11 cellular contexts compared by ENCODE assay signal in genomic region chr5:176836811-176837706, GRCh38. TPM values are rescaled to one million over a fixed set of nuclear protein-coding genes. Genes with fewer than 3 reads are reported as not detected.
DNase-seq lines count a peak whose midpoint lies in the region; ATAC-seq lines count a peak whose summit lies in the region.
"Had no signal": no experiment of that assay in that cellular context is flagged by ENCODE, and none has a peak within 500 bp of the region (broad histone marks: within the 10 kb centered on the region; RNA-seq: fewer than 3 reads in every experiment).

No MANE protein-coding gene starts in this region.

- no peak overlapping the region for H3K4me3 Mint-ChIP-seq in activated naive CD4-positive, alpha-beta T cell treated with anti-CD3 and anti-CD28 coated beads, Interleukin-2, amount 10 ng/mL, durations not matched to agents 7 days and 5 days
- H3K4me3 Mint-ChIP-seq: CD4-positive, alpha-beta memory T cell had no signal

- DNase-seq in G401 (ENCODE audit: low spot score), result peak; percentile 96
- peak; percentile 60 for DNase-seq in NCI-H1694 treated with DMSO at 0.1 percent for 48 hours (lab: John Stamatoyannopoulos, UW)
- peak; percentile 38 for DNase-seq in NCI-H69 (lab: John Stamatoyannopoulos, UW)
- DNase-seq in cerebellum (ENCODE audit: low spot score), result peak; percentile 87
- DNase-seq in DMS53 treated with DMSO at 0.1 percent for 48 hours (lab: John Stamatoyannopoulos, UW; ENCODE audit: unreplicated experiment), result no peak
- no peak for DNase-seq in activated naive CD4-positive, alpha-beta T cell treated with anti-CD3 and anti-CD28 coated beads, Interleukin-2, amount 10 ng/mL, durations not matched to agents 7 days and 5 days
- DNase-seq: NCI-H1436 treated with DMSO at 0.1 percent for 48 hours, SHP77 treated with DMSO at 0.1 percent for 48 hours had no signal

- in situ Hi-C loops in G401 (cut with HindIII; ENCODE audit: low sequenced_read_pairs), result no loop called here

- CTCF ChIA-PET in activated naive CD4-positive, alpha-beta T cell treated with anti-CD3 and anti-CD28 coated beads, Interleukin-2, amount 10 ng/mL, durations not matched to agents 7 days and 5 days (lab: Charles Lee), result interaction anchor here (2.4 kb wide), 1 partner anchor 177 kb away, joined by 5 read pairs; no protein-coding TSS in a partner anchor

- no peak for ATAC-seq in HG03280 (IDR thresholded peaks at IDR 0.05; ENCODE audit: unreplicated experiment)

- H3K9me3 Mint-ChIP-seq in activated naive CD4-positive, alpha-beta T cell treated with anti-CD3 and anti-CD28 coated beads, Interleukin-2, amount 10 ng/mL, durations not matched to agents 7 days and 5 days, result no peaks in the 10 kb centered on the region

- H3K27ac Mint-ChIP-seq in activated naive CD4-positive, alpha-beta T cell treated with anti-CD3 and anti-CD28 coated beads, Interleukin-2, amount 10 ng/mL, durations not matched to agents 7 days and 5 days, result no peak overlapping the region
- H3K27ac Mint-ChIP-seq: CD4-positive, alpha-beta memory T cell had no signal

- H3K36me3 Mint-ChIP-seq in activated naive CD4-positive, alpha-beta T cell treated with anti-CD3 and anti-CD28 coated beads, Interleukin-2, amount 10 ng/mL, durations not matched to agents 7 days and 5 days, result no peaks in the 10 kb centered on the region
- H3K36me3 Mint-ChIP-seq: CD4-positive, alpha-beta memory T cell had no signal

- H3K27me3 Mint-ChIP-seq in activated naive CD4-positive, alpha-beta T cell treated with anti-CD3 and anti-CD28 coated beads, Interleukin-2, amount 10 ng/mL, durations not matched to agents 7 days and 5 days, result peaks cover 49% of the 10 kb centered on the region

- no peaks in the 10 kb centered on the region for H3K4me1 Mint-ChIP-seq in activated naive CD4-positive, alpha-beta T cell treated with anti-CD3 and anti-CD28 coated beads, Interleukin-2, amount 10 ng/mL, durations not matched to agents 7 days and 5 days
- H3K4me1 Mint-ChIP-seq: CD4-positive, alpha-beta memory T cell had no signal

RNA-seq across cellular contexts. Expression of gene UNC5A, which starts 26.7 kb away (rescaled TPM):
- not detected in 2 replicates for total RNA-seq in G401 (2014; rRNA removed; shearing (Covaris generic))
- 9.3 TPM for total RNA-seq in cerebellum
- total RNA-seq: CD4-positive, alpha-beta memory T cell; T-helper 2 cell treated with Interferon-gamma antibody and Interleukin-4, amounts not matched to agents 100 ng/mL and 5 ng/mL, for 36 hours had no signal

Comparison
In these comparisons a context has a peak if more than half of its experiments do, and no peak if none do; other contexts are left out.
1. DNase-seq: peak in G401 (single experiment), NCI-H1694 treated with DMSO at 0.1 percent for 48 hours (single experiment), NCI-H69 (single experiment) and cerebellum (single experiment); none in DMS53 treated with DMSO at 0.1 percent for 48 hours (single experiment) and activated naive CD4-positive, alpha-beta T cell treated with anti-CD3 and anti-CD28 coated beads, Interleukin-2, amount 10 ng/mL, durations not matched to agents 7 days and 5 days (single experiment).
2. RNA of gene UNC5A, which starts 26.7 kb away (total RNA-seq): 9.3 TPM in cerebellum (single experiment); not detected in G401; every median in the first group is over 10 times any median in the second.